In genomic region chr14:76780875-76781647, GRCh38 we compare ENCODE assay signal across 13 cellular contexts. TPM values are rescaled to one million over a fixed set of nuclear protein-coding genes. Genes with fewer than 3 reads are reported as not detected.
A peak's percentile ranks its signal among the peaks of the same experiment; 100 is the strongest.
DNase-seq lines count a peak whose midpoint lies in the region; ATAC-seq lines count a peak whose summit lies in the region.
"Had no signal": no experiment of that assay in that cellular context is flagged by ENCODE, and none has a peak within 500 bp of the region (broad histone marks: within the 10 kb centered on the region; RNA-seq: fewer than 3 reads in every experiment).

No MANE protein-coding gene starts in this region.

- H3K4me1 Mint-ChIP-seq in activated CD8-positive, alpha-beta memory T cell treated with anti-CD3 and anti-CD28 coated beads, Interleukin-2, amount 10 ng/mL, durations not matched to agents 7 days and 5 days = peaks cover 43% of the 10 kb centered on the region

- no peak overlapping the region for H3K27ac Mint-ChIP-seq in activated CD8-positive, alpha-beta memory T cell treated with anti-CD3 and anti-CD28 coated beads, Interleukin-2, amount 10 ng/mL, durations not matched to agents 7 days and 5 days

- H3K36me3 Mint-ChIP-seq in activated CD8-positive, alpha-beta memory T cell treated with anti-CD3 and anti-CD28 coated beads, Interleukin-2, amount 10 ng/mL, durations not matched to agents 7 days and 5 days = peaks cover 2% of the 10 kb centered on the region

- no peak overlapping the region for H3K4me3 Mint-ChIP-seq in activated CD8-positive, alpha-beta memory T cell treated with anti-CD3 and anti-CD28 coated beads, Interleukin-2, amount 10 ng/mL, durations not matched to agents 7 days and 5 days
- H3K4me3 Mint-ChIP-seq: activated T-cell treated with anti-CD3 and anti-CD28 coated beads, Interleukin-2, amount 50 U/mL, for 4 hours; naive thymus-derived CD4-positive, alpha-beta T cell had no signal

- peaks cover 0 to 62% (median 47%) of the 10 kb centered on the region in 5 donors for H3K36me3 ChIP-seq in subcutaneous abdominal adipose tissue (ENCODE audit: control insufficient read depth in 5 of 5, insufficient read depth in 5 of 5, low read length in 5 of 5)
- peaks cover 4% of the 10 kb centered on the region; the same call in 1 of the 2 replicates for H3K36me3 ChIP-seq in Karpas-422 (ENCODE audit: insufficient read depth, low read length)

- no peak for ATAC-seq in activated CD8-positive, alpha-beta memory T cell treated with anti-CD3 and anti-CD28 coated beads, Interleukin-2, amount 10 ng/mL, durations not matched to agents 7 days and 5 days
- no peak for ATAC-seq in GM21786 (IDR thresholded peaks at IDR 0.05; ENCODE audit: unreplicated experiment)
- ATAC-seq: activated T-cell treated with anti-CD3 and anti-CD28 coated beads, Interleukin-2, amount 50 U/mL, for 4 hours; naive thymus-derived CD4-positive, alpha-beta T cell had no signal

- H3K27ac ChIP-seq in angular gyrus (ENCODE audit: low read depth, low read length) (peak overlapping the region; percentile 87), subcutaneous abdominal adipose tissue (ENCODE audit: low read depth, low read length) (peak overlapping the region; percentile 16), Karpas-422 (ENCODE audit: low read length) (no peak overlapping the region)

- H3K4me2 ChIP-seq in Karpas-422 (ENCODE audit: low read depth, low read length, poor library complexity, severe bottlenecking) = no peak overlapping the region

- no peak overlapping the region for H3K9ac ChIP-seq in subcutaneous abdominal adipose tissue (ENCODE audit: low read length in 5 of 5)
- no peak overlapping the region for H3K9ac ChIP-seq in Karpas-422 (ENCODE audit: low read length)

- no peak overlapping the region for H2AFZ ChIP-seq in Karpas-422 (ENCODE audit: low read length)

- H3K9me3 ChIP-seq in subcutaneous abdominal adipose tissue (ENCODE audit: control insufficient read depth in 5 of 5, low read length in 5 of 5) = no peaks in the 10 kb centered on the region
- H3K9me3 ChIP-seq in Karpas-422 (ENCODE audit: low read length) = no peaks in the 10 kb centered on the region

- H3K4me3 ChIP-seq in subcutaneous abdominal adipose tissue (ENCODE audit: low read depth in 1 of 5, low read length in 5 of 5) = no peak overlapping the region
- no peak overlapping the region for H3K4me3 ChIP-seq in Karpas-422 (ENCODE audit: low read length)

- CTCF ChIA-PET in activated CD8-positive, alpha-beta memory T cell treated with anti-CD3 and anti-CD28 coated beads, Interleukin-2, amount 10 ng/mL, durations not matched to agents 7 days and 5 days (lab: Charles Lee) = interaction anchor here (1.1 to 5.9 kb wide), 4 partner anchors 10 to 71 kb away, joined by 3 to 83 read pairs (median 21); partner anchors contain the start of gene ANGEL1

- no peaks in the 10 kb centered on the region for H3K9me2 ChIP-seq in Karpas-422 (replicated peaks; ENCODE audit: insufficient read depth, low read length)

- no peaks in the 10 kb centered on the region for H3K79me2 ChIP-seq in Karpas-422 (ENCODE audit: low read length)

- H3K4me1 ChIP-seq in subcutaneous abdominal adipose tissue (ENCODE audit: control insufficient read depth in 5 of 5, insufficient read depth in 5 of 5, low read length in 5 of 5) (peaks cover 3 to 33% (median 18%) of the 10 kb centered on the region in 5 donors), Karpas-422 (ENCODE audit: low read length) (no peaks in the 10 kb centered on the region)

- 0 out of 2 replicates have a peak, but pooled peaks cover 4% of the 10 kb centered on the region for H4K20me1 ChIP-seq in Karpas-422 (ENCODE audit: insufficient read depth, low read depth, low read length)

- H3K27me3 ChIP-seq in subcutaneous abdominal adipose tissue (ENCODE audit: control insufficient read depth in 5 of 5, insufficient read depth in 4 of 5, low read length in 5 of 5) = no peaks in the 10 kb centered on the region
- H3K27me3 ChIP-seq in Karpas-422 (ENCODE audit: low read length) = no peaks in the 10 kb centered on the region

- H3K27me3 Mint-ChIP-seq in activated CD8-positive, alpha-beta memory T cell treated with anti-CD3 and anti-CD28 coated beads, Interleukin-2, amount 10 ng/mL, durations not matched to agents 7 days and 5 days = no peaks in the 10 kb centered on the region
- H3K27me3 Mint-ChIP-seq: naive thymus-derived CD4-positive, alpha-beta T cell had no signal

- peak; percentile 31 for DNase-seq in activated CD8-positive, alpha-beta memory T cell treated with anti-CD3 and anti-CD28 coated beads, Interleukin-2, amount 10 ng/mL, durations not matched to agents 7 days and 5 days
- DNase-seq in activated CD8-positive, alpha-beta memory T cell treated with anti-CD3 and anti-CD28 coated beads, Interleukin-2, amount 50 U/mL, for 48 hours = no peak
- DNase-seq in inferior parietal cortex (ENCODE audit: extremely low spot score) (peak; percentile 65), RPMI8226 (no peak), Karpas-422 (no peak)
- DNase-seq: activated T-cell treated with anti-CD3 and anti-CD28 coated beads, Interleukin-2, amount 50 U/mL, for 4 hours; NCI-H187; OCI-M1; stimulated activated naive CD4-positive, alpha-beta T cell had no signal

- no peaks in the 10 kb centered on the region for H3K9me3 Mint-ChIP-seq in activated CD8-positive, alpha-beta memory T cell treated with anti-CD3 and anti-CD28 coated beads, Interleukin-2, amount 10 ng/mL, durations not matched to agents 7 days and 5 days (ENCODE audit: low read depth)
- H3K9me3 Mint-ChIP-seq: activated T-cell treated with anti-CD3 and anti-CD28 coated beads, Interleukin-2, amount 50 U/mL, for 4 hours had no signal

RNA-seq across cellular contexts. Expression of gene VASH1, which starts 19.8 kb away (rescaled TPM):
- total RNA-seq in activated CD8-positive, alpha-beta memory T cell treated with anti-CD3 and anti-CD28 coated beads, Interleukin-2, amount 10 ng/mL, durations not matched to agents 7 days and 5 days = 1 to 10 TPM; 3.3 to 8.1 TPM
- total RNA-seq in Karpas-422 (2014; rRNA removed; shearing (Covaris generic); ENCODE audit: low replicate concordance) = not detected in 2 replicates

RNA-seq across cellular contexts. Expression of gene ANGEL1, which starts 31.6 kb away (rescaled TPM):
- 10 to 100 TPM; 12.9 to 14.6 TPM for total RNA-seq in activated CD8-positive, alpha-beta memory T cell treated with anti-CD3 and anti-CD28 coated beads, Interleukin-2, amount 10 ng/mL, durations not matched to agents 7 days and 5 days
- 19.9 and 29.4 TPM in 2 replicates for total RNA-seq in Karpas-422 (2014; rRNA removed; shearing (Covaris generic); ENCODE audit: low replicate concordance)

RNA-seq across cellular contexts. Expression of gene LRRC74A, which starts 45.1 kb away (rescaled TPM):
- total RNA-seq in activated CD8-positive, alpha-beta memory T cell treated with anti-CD3 and anti-CD28 coated beads, Interleukin-2, amount 10 ng/mL, durations not matched to agents 7 days and 5 days = not detected
- total RNA-seq in Karpas-422 (2014; rRNA removed; shearing (Covaris generic); ENCODE audit: low replicate concordance) = not detected in 2 replicates
- total RNA-seq: activated T-cell treated with anti-CD3 and anti-CD28 coated beads, Interleukin-2, amount 50 U/mL, for 4 hours; naive thymus-derived CD4-positive, alpha-beta T cell had no signal

Comparison
In these comparisons a context has a peak if more than half of its experiments do, and no peak if none do; other contexts are left out.
1. DNase-seq: peak in activated CD8-positive, alpha-beta memory T cell treated with anti-CD3 and anti-CD28 coated beads, Interleukin-2, amount 10 ng/mL, durations not matched to agents 7 days and 5 days (single experiment) and inferior parietal cortex (single experiment); none in activated CD8-positive, alpha-beta memory T cell treated with anti-CD3 and anti-CD28 coated beads, Interleukin-2, amount 50 U/mL, for 48 hours (single experiment), RPMI8226 (single experiment) and Karpas-422 (single experiment).